ENCODE assay signal across 8 cellular contexts in the genomic region with DNA sequence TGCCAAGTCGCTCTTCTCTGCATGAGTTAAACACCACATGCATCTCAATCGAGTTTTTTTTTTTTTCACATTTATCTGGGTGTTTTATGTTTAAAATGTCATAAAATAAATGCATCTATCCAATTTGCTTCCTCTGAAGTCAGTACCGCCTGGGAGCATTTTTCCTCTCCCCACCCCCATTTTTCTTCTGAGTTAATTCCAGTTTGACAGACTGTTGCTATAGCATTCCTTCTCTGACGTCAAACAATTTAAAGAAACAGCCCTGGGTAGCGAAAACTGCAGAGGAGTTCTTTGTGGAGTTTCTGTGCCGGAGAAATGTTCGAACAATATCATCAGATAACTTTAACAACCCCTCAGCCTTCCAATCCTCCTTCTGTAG. TPM values are rescaled to one million over a fixed set of nuclear protein-coding genes. Genes with fewer than 3 reads are reported as not detected.
DNase-seq lines count a peak whose midpoint lies in the region; ATAC-seq and TF ChIP-seq lines count a peak whose summit lies in the region.

No MANE protein-coding gene starts in this region.

- H2AK5ac ChIP-seq in mesendoderm (ENCODE audit: low read length), result no peak overlapping the region

- H3K79me2 ChIP-seq in mesendoderm (ENCODE audit: control insufficient read depth, insufficient read depth, low read length), result peaks cover 26% of the 10 kb centered on the region

- H2BK120ac ChIP-seq in mesendoderm (ENCODE audit: low read depth, low read length), result no peak overlapping the region

- no peak overlapping the region for H3K4ac ChIP-seq in mesendoderm (ENCODE audit: low read depth, low read length)

- H3K79me1 ChIP-seq in mesendoderm (ENCODE audit: low read length), result peaks cover 9% of the 10 kb centered on the region

- no peak overlapping the region for H4K5ac ChIP-seq in mesendoderm (ENCODE audit: low read length)

- DNase-seq in A172 (ENCODE audit: low spot score), result peak; percentile 64
- DNase-seq in HFF-Myc (ENCODE audit: extremely low read depth, low read depth), result no peak
- peak; percentile 80 for DNase-seq in brain microvascular endothelial cell
- DNase-seq in mesendoderm, result peak; percentile 43
- DNase-seq in stimulated activated naive CD4-positive, alpha-beta T cell (lab: John Stamatoyannopoulos, UW), result no peak
- no peak for DNase-seq in pons (ENCODE audit: low spot score)
- no peak for DNase-seq in DMS53 treated with DMSO at 0.1 percent for 48 hours (lab: John Stamatoyannopoulos, UW; ENCODE audit: unreplicated experiment)

- peaks cover 2% of the 10 kb centered on the region for H3K4me1 ChIP-seq in mesendoderm (ENCODE audit: control insufficient read depth, low read depth, low read length)

- H3K4me2 ChIP-seq in mesendoderm (ENCODE audit: low read length), result no peak overlapping the region

- no peak overlapping the region for H4K8ac ChIP-seq in mesendoderm (ENCODE audit: low read depth, low read length)

- no peak overlapping the region for H2BK15ac ChIP-seq in mesendoderm (replicated peaks; ENCODE audit: low read depth)

- H2BK5ac ChIP-seq in mesendoderm (ENCODE audit: low read length), result no peak overlapping the region

- no CpG with 5 or more reads among the region's 7 CpGs for WGBS in mesendoderm (ENCODE audit: extremely low coverage, insufficient coverage, low lambda C conversion rate)

- TF ChIP-seq CTCF in HFF-Myc (IDR thresholded peaks at IDR 0.05; ENCODE audit: low read depth, low read length, missing control alignments) (no peak), brain microvascular endothelial cell (IDR thresholded peaks at IDR 0.05; ENCODE audit: low read depth, low read length, missing control alignments) (no peak)

- H3K27me3 ChIP-seq in brain microvascular endothelial cell (replicated peaks) (no peaks in the 10 kb centered on the region), mesendoderm (ENCODE audit: insufficient read depth, low read length, poor library complexity) (no peaks in the 10 kb centered on the region)

- peak overlapping the region; percentile 61 for H3K18ac ChIP-seq in mesendoderm (ENCODE audit: low read length)

- in situ Hi-C loops in brain microvascular endothelial cell (cut with HindIII; ENCODE audit: low pct_ligation_motif_present, low sequenced_read_pairs), result no loop called here

- peak overlapping the region; percentile 86 for H3K27ac ChIP-seq in brain microvascular endothelial cell
- no peak overlapping the region for H3K27ac ChIP-seq in mesendoderm (ENCODE audit: low read depth, low read length)

- no peak overlapping the region for H3K23ac ChIP-seq in mesendoderm (ENCODE audit: low read length)

- no peak overlapping the region for H3K56ac ChIP-seq in mesendoderm (ENCODE audit: low read length)

- ATAC-seq in GM21529 (IDR thresholded peaks at IDR 0.05; ENCODE audit: unreplicated experiment), result no peak

- H3K36me3 ChIP-seq in brain microvascular endothelial cell (replicated peaks) (no peaks in the 10 kb centered on the region), mesendoderm (ENCODE audit: control insufficient read depth, insufficient read depth, low read length) (no peaks in the 10 kb centered on the region)

- H3K4me3 ChIP-seq in HFF-Myc (replicated peaks; ENCODE audit: low read depth, low read length) (peak overlapping the region; percentile 86), brain microvascular endothelial cell (ENCODE audit: low read depth, low read length) (peak overlapping the region; percentile 82), mesendoderm (ENCODE audit: low read length) (no peak overlapping the region)

- H3K9ac ChIP-seq in mesendoderm (ENCODE audit: low read length), result no peak overlapping the region

RNA-seq across cellular contexts. Expression of a gene that starts 0.9 kb away (rescaled TPM):
- 73.3 and 92.5 TPM in 2 replicates for total RNA-seq in A172 (2014; rRNA removed; shearing (Covaris generic))
- polyA plus RNA-seq in mesendoderm (2013, experiment 1 of 2), result 44.9 TPM
- polyA plus RNA-seq in mesendoderm (2013, experiment 2 of 2), result 45.5 TPM

Comparison
In these comparisons a context has a peak if more than half of its experiments do, and no peak if none do; other contexts are left out.
1. DNase-seq: peak in A172 (single experiment), brain microvascular endothelial cell (single experiment) and mesendoderm (single experiment); none in HFF-Myc (single experiment), stimulated activated naive CD4-positive, alpha-beta T cell (0 of 6), pons (single experiment) and DMS53 treated with DMSO at 0.1 percent for 48 hours (single experiment).